28 cellular contexts compared by ENCODE assay signal in genomic region chr2:152560163-152560562, GRCh38.
DNase-seq lines count a peak whose midpoint lies in the region; ATAC-seq, FAIRE-seq and TF ChIP-seq lines count a peak whose summit lies in the region.
"Had no signal": no experiment of that assay in that cellular context is flagged by ENCODE, and none has a peak within 500 bp of the region (broad histone marks: within the 10 kb centered on the region; RNA-seq: fewer than 3 reads in every experiment).

No MANE protein-coding gene starts in this region.

- H3K9me3 ChIP-seq in mucosa of descending colon: no peaks in the 10 kb centered on the region
- H3K9me3 ChIP-seq: ascending aorta, esophagus muscularis mucosa, Peyer's patch, testis had no signal

- no peak for ATAC-seq in mucosa of descending colon
- ATAC-seq in activated naive CD4-positive, alpha-beta T cell treated with anti-CD3 and anti-CD28 coated beads, Interleukin-2, amount 50 U/mL, for 72 hours: no peak
- ATAC-seq: activated CD8-positive, alpha-beta T cell treated with anti-CD3 and anti-CD28 coated beads for 36 hours; CD8-positive, alpha-beta T cell; effector memory CD8-positive, alpha-beta T cell; K562; naive thymus-derived CD8-positive, alpha-beta T cell; sciatic nerve had no signal

- TF ChIP-seq CTCF in fibroblast of mammary gland (conservative IDR thresholded peaks at IDR 0.05; ENCODE audit: control insufficient read depth, insufficient read depth, low read depth, low read length): no peak
- TF ChIP-seq CTCF in mucosa of descending colon (IDR thresholded peaks at IDR 0.05): no peak

- no peaks in the 10 kb centered on the region for H3K36me3 ChIP-seq in mucosa of descending colon (ENCODE audit: low read depth)
- H3K36me3 ChIP-seq: Peyer's patch had no signal

- H3K4me3 ChIP-seq in fibroblast of mammary gland (ENCODE audit: control insufficient read depth, low read depth, low read length) (no peak overlapping the region), mucosa of descending colon (no peak overlapping the region)
- H3K4me3 ChIP-seq: ascending aorta, esophagus muscularis mucosa, K562, Peyer's patch, SK-N-MC, testis had no signal

- H3K4me1 ChIP-seq in mucosa of descending colon (ENCODE audit: low read depth): no peaks in the 10 kb centered on the region
- H3K4me1 ChIP-seq: ascending aorta, esophagus muscularis mucosa, Peyer's patch had no signal

- peak; percentile 97 for FAIRE-seq in RCC 7860 (lab: Jason Lieb, UNC)
- FAIRE-seq: GM12892, K562 had no signal

- intact Hi-C loops in mucosa of descending colon (cut with DNase I, micrococcal nuclease): no loop called here

- no peaks in the 10 kb centered on the region for H3K9me3 Mint-ChIP-seq in activated naive CD4-positive, alpha-beta T cell treated with anti-CD3 and anti-CD28 coated beads, Interleukin-2, amount 50 U/mL, for 72 hours
- H3K9me3 Mint-ChIP-seq: activated CD8-positive, alpha-beta T cell treated with anti-CD3 and anti-CD28 coated beads for 36 hours; activated naive CD4-positive, alpha-beta T cell treated with anti-CD3 and anti-CD28 coated beads, Interleukin-2, amount 10 ng/mL, durations not matched to agents 7 days and 5 days; activated T-cell treated with anti-CD3 and anti-CD28 coated beads, Interleukin-2, amount 50 U/mL, for 24 hours; CD8-positive, alpha-beta T cell; effector memory CD8-positive, alpha-beta T cell; memory B cell; naive thymus-derived CD8-positive, alpha-beta T cell had no signal

- H3K27ac Mint-ChIP-seq in activated naive CD4-positive, alpha-beta T cell treated with anti-CD3 and anti-CD28 coated beads, Interleukin-2, amount 50 U/mL, for 72 hours: no peak overlapping the region
- H3K27ac Mint-ChIP-seq: activated CD8-positive, alpha-beta T cell treated with anti-CD3 and anti-CD28 coated beads for 36 hours; activated naive CD4-positive, alpha-beta T cell treated with anti-CD3 and anti-CD28 coated beads, Interleukin-2, amount 10 ng/mL, durations not matched to agents 7 days and 5 days; activated T-cell treated with anti-CD3 and anti-CD28 coated beads, Interleukin-2, amount 50 U/mL, for 24 hours; CD8-positive, alpha-beta T cell; effector memory CD8-positive, alpha-beta T cell; memory B cell; naive thymus-derived CD8-positive, alpha-beta T cell had no signal

- no peaks in the 10 kb centered on the region for H3K36me3 Mint-ChIP-seq in activated naive CD4-positive, alpha-beta T cell treated with anti-CD3 and anti-CD28 coated beads, Interleukin-2, amount 50 U/mL, for 72 hours
- H3K36me3 Mint-ChIP-seq: activated naive CD4-positive, alpha-beta T cell treated with anti-CD3 and anti-CD28 coated beads, Interleukin-2, amount 10 ng/mL, durations not matched to agents 7 days and 5 days; CD8-positive, alpha-beta T cell; memory B cell; naive thymus-derived CD8-positive, alpha-beta T cell had no signal

- DNase-seq in EL (peak; percentile 72), RCC 7860 (ENCODE audit: low spot score) (peak; percentile 62), fibroblast of mammary gland (ENCODE audit: low read depth) (peak; percentile 84), renal cortical epithelial cell (ENCODE audit: low read depth) (peak; percentile 56), mucosa of descending colon (no peak), RKO (ENCODE audit: low spot score) (no peak), NCI-H69 (lab: John Stamatoyannopoulos, UW) (no peak)
- no peak for DNase-seq in activated naive CD4-positive, alpha-beta T cell treated with anti-CD3 and anti-CD28 coated beads, Interleukin-2, amount 50 U/mL, for 72 hours (ENCODE audit: low spot score in 2 of 2)
- DNase-seq: activated CD8-positive, alpha-beta T cell treated with anti-CD3 and anti-CD28 coated beads for 36 hours; activated naive CD4-positive, alpha-beta T cell treated with anti-CD3 and anti-CD28 coated beads, Interleukin-2, amount 10 ng/mL, durations not matched to agents 7 days and 5 days; activated T-cell treated with anti-CD3 and anti-CD28 coated beads, Interleukin-2, amount 50 U/mL, for 24 hours; CD8-positive, alpha-beta T cell; effector memory CD8-positive, alpha-beta T cell; GOT3; hippocampal formation; kidney glomerular epithelial cell; naive thymus-derived CD8-positive, alpha-beta T cell; NCI-H187; NCI-H345; Peyer's patch; testis had no signal

Comparison
In these comparisons a context has a peak if more than half of its experiments do, and no peak if none do; other contexts are left out.
1. DNase-seq: peak in EL (single experiment), RCC 7860 (single experiment), fibroblast of mammary gland (single experiment) and renal cortical epithelial cell (single experiment); none in mucosa of descending colon (0 of 3), activated naive CD4-positive, alpha-beta T cell treated with anti-CD3 and anti-CD28 coated beads, Interleukin-2, amount 50 U/mL, for 72 hours (0 of 2), RKO (single experiment) and NCI-H69 (single experiment).